In the genomic region with DNA sequence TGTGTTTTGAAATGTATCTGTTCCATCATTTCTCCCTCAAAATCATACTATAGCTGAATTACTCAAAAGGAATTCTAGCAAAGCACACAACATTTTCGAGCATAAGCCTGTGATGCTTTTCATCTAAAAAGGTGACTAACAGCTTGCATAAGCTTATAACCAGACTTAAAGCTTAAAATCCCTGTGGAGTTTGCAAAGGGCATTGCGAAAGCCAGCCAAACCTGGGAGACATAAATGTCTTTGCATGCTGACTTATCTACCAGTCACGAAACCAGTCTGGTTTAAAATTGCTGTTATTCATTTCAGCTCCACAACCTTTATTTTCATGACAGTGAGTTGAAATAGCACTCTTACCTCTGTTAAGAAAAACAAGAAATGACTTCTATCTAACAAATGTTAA, we compare ENCODE assay signal across 14 cellular contexts. TPM values are rescaled to one million over a fixed set of nuclear protein-coding genes. Genes with fewer than 3 reads are reported as not detected.
A peak's percentile ranks its signal among the peaks of the same experiment; 100 is the strongest.
DNase-seq lines count a peak whose midpoint lies in the region; ATAC-seq and TF ChIP-seq lines count a peak whose summit lies in the region.
"Had no signal": no experiment of that assay in that cellular context is flagged by ENCODE, and none has a peak within 500 bp of the region (broad histone marks: within the 10 kb centered on the region; RNA-seq: fewer than 3 reads in every experiment).

No MANE protein-coding gene starts in this region.

- TF ChIP-seq RAD21 in Ishikawa (IDR thresholded peaks at IDR 0.05; ENCODE audit: low read depth): no peak

- peak overlapping the region; percentile 6 for H3K4me2 ChIP-seq in hepatocyte

- TF ChIP-seq CTCF in AG04450 (IDR thresholded peaks at IDR 0.05; ENCODE audit: low read depth, low read length): no peak
- TF ChIP-seq CTCF in astrocyte of the spinal cord (IDR thresholded peaks at IDR 0.05; ENCODE audit: low read depth, low read length): no peak
- no peak for TF ChIP-seq CTCF in hepatocyte (IDR thresholded peaks at IDR 0.05; ENCODE audit: poor library complexity)
- TF ChIP-seq CTCF in mesothelial cell of epicardium (IDR thresholded peaks at IDR 0.05; ENCODE audit: unreplicated experiment): no peak

- no peaks in the 10 kb centered on the region for H3K27me3 Mint-ChIP-seq in mesothelial cell of epicardium (ENCODE audit: low read depth)

- H2AFZ ChIP-seq in hepatocyte: no peak overlapping the region

- no peaks in the 10 kb centered on the region for H3K9me3 ChIP-seq in AG04450 (ENCODE audit: control insufficient read depth, insufficient read depth, low read length)
- no peaks in the 10 kb centered on the region for H3K9me3 ChIP-seq in hepatocyte (ENCODE audit: low read depth)
- H3K9me3 ChIP-seq: neutrophil had no signal

- no peaks in the 10 kb centered on the region for H3K9me2 ChIP-seq in hepatocyte (replicated peaks; ENCODE audit: insufficient read depth)

- no peak for ATAC-seq in HG03521 (IDR thresholded peaks at IDR 0.05; ENCODE audit: unreplicated experiment)
- ATAC-seq: T-helper 17 cell had no signal

- CTCF ChIA-PET in AG04450 (lab: Charles Lee): interaction anchor here (1.1 kb wide), 2 partner anchors 11 to 126 kb away, joined by 3 to 4 read pairs; no protein-coding TSS in a partner anchor

- H3K9me3 Mint-ChIP-seq in mesothelial cell of epicardium: no peaks in the 10 kb centered on the region

- H3K27ac ChIP-seq in AG04450 (ENCODE audit: low read depth, low read length) (no peak overlapping the region), hepatocyte (peak overlapping the region; percentile 21)
- H3K27ac ChIP-seq: C4-2B, neutrophil had no signal

- H3K4me3 ChIP-seq in AG04450 (ENCODE audit: low read depth, low read length) (no peak overlapping the region), astrocyte of the spinal cord (ENCODE audit: low read depth, low read length) (no peak overlapping the region), hepatocyte (no peak overlapping the region)

- H3K27me3 ChIP-seq in AG04450 (ENCODE audit: control insufficient read depth, insufficient read depth, low read length) (no peaks in the 10 kb centered on the region), hepatocyte (no peaks in the 10 kb centered on the region)
- H3K27me3 ChIP-seq: neutrophil had no signal

- no peak overlapping the region for H3K4me3 Mint-ChIP-seq in mesothelial cell of epicardium
- H3K4me3 Mint-ChIP-seq: T-helper 17 cell had no signal

- H3K27ac Mint-ChIP-seq in mesothelial cell of epicardium: no peak overlapping the region
- H3K27ac Mint-ChIP-seq: T-helper 17 cell had no signal

- H3K4me1 Mint-ChIP-seq in mesothelial cell of epicardium: peaks cover 62% of the 10 kb centered on the region

- no peak for TF ChIP-seq EP300 in Ishikawa (IDR thresholded peaks at IDR 0.05; ENCODE audit: borderline replicate concordance)

- in situ Hi-C loops in astrocyte of the spinal cord (cut with HindIII; ENCODE audit: low sequenced_read_pairs): no loop called here

- H3K36me3 Mint-ChIP-seq in mesothelial cell of epicardium: no peaks in the 10 kb centered on the region

- no peaks in the 10 kb centered on the region for H3K36me3 ChIP-seq in hepatocyte (replicated peaks; ENCODE audit: insufficient read depth, low read depth)
- H3K36me3 ChIP-seq: neutrophil had no signal

- 43% methylated on average over 3 of the region's 3 CpGs for WGBS in hepatocyte (ENCODE audit: low lambda C conversion rate, missing lambda C conversion rate)

- peak; percentile 83 for DNase-seq in AG04450 (ENCODE audit: low read depth, low spot score)
- peak; percentile 84 for DNase-seq in astrocyte of the spinal cord (ENCODE audit: low read depth, low spot score)
- DNase-seq in hepatocyte (ENCODE audit: low spot score): peak; percentile 71
- DNase-seq in KG1 (lab: John Stamatoyannopoulos, UW): no peak
- no peak for DNase-seq in DMS153 treated with DMSO at 0.1 percent for 48 hours (lab: John Stamatoyannopoulos, UW; ENCODE audit: unreplicated experiment)
- DNase-seq in mesothelial cell of epicardium (ENCODE audit: low spot score in 2 of 2, unreplicated experiment in 2 of 2): no peak
- DNase-seq: erythroblast; NCI-H1436; stimulated activated CD4-positive, alpha-beta T cell treated with anti-CD3 and anti-CD28 coated beads, Interleukin-2, amount 100 ng/mL, for 48 hours; T-helper 17 cell had no signal

- peaks cover 26% of the 10 kb centered on the region for H3K4me1 ChIP-seq in hepatocyte (ENCODE audit: insufficient read depth)

- H3K79me2 ChIP-seq in hepatocyte: no peaks in the 10 kb centered on the region

- H4K20me1 ChIP-seq in hepatocyte (ENCODE audit: insufficient read depth, poor library complexity, severe bottlenecking): no peaks in the 10 kb centered on the region

- POLR2A ChIA-PET in AG04450 (lab: Yijun Ruan, JAX): interaction anchor here (0.6 to 1.2 kb wide), 6 partner anchors 10 to 375 kb away, joined by 3 to 7 read pairs (median 3); a partner anchor contains a TSS

TF ChIP-seq in Ishikawa, 13 proteins besides CTCF, POLR2A, EP300 and RAD21:
- TF ChIP-seq CEBPB (IDR thresholded peaks at IDR 0.05) (peak; percentile 54; the same call in 1 of the 2 replicates), TCF12 (IDR thresholded peaks at IDR 0.05; ENCODE audit: low read depth) (no peak), NFIC (IDR thresholded peaks at IDR 0.05) (no peak)
- TF ChIP-seq, protein P1, sequence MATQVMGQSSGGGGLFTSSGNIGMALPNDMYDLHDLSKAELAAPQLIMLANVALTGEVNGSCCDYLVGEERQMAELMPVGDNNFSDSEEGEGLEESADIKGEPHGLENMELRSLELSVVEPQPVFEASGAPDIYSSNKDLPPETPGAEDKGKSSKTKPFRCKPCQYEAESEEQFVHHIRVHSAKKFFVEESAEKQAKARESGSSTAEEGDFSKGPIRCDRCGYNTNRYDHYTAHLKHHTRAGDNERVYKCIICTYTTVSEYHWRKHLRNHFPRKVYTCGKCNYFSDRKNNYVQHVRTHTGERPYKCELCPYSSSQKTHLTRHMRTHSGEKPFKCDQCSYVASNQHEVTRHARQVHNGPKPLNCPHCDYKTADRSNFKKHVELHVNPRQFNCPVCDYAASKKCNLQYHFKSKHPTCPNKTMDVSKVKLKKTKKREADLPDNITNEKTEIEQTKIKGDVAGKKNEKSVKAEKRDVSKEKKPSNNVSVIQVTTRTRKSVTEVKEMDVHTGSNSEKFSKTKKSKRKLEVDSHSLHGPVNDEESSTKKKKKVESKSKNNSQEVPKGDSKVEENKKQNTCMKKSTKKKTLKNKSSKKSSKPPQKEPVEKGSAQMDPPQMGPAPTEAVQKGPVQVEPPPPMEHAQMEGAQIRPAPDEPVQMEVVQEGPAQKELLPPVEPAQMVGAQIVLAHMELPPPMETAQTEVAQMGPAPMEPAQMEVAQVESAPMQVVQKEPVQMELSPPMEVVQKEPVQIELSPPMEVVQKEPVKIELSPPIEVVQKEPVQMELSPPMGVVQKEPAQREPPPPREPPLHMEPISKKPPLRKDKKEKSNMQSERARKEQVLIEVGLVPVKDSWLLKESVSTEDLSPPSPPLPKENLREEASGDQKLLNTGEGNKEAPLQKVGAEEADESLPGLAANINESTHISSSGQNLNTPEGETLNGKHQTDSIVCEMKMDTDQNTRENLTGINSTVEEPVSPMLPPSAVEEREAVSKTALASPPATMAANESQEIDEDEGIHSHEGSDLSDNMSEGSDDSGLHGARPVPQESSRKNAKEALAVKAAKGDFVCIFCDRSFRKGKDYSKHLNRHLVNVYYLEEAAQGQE (IDR thresholded peaks at IDR 0.05; ENCODE audit: low read depth): no peak

RNA-seq across cellular contexts. Expression of a gene that starts 35.6 kb away (rescaled TPM):
- polyA plus RNA-seq in AG04450 (2011; rRNA removed) (0.81 and 0.82 TPM in 2 replicates), hepatocyte (34.3 and 37.0 TPM in 2 replicates)
- 1.1 TPM in 2 replicates for polyA minus RNA-seq in AG04450 (2011; rRNA and poly(A)+ RNA removed)
- total RNA-seq in hepatocyte (64.8 and 67.7 TPM in 2 replicates), mesothelial cell of epicardium (not detected in 3 replicates)

Comparison
In these comparisons a context has a peak if more than half of its experiments do, and no peak if none do; other contexts are left out.
1. DNase-seq: peak in AG04450 (single experiment), astrocyte of the spinal cord (single experiment) and hepatocyte (single experiment); none in KG1 (single experiment), DMS153 treated with DMSO at 0.1 percent for 48 hours (single experiment) and mesothelial cell of epicardium (0 of 2).
2. RNA of a gene that starts 35.6 kb away (total RNA-seq): 64.8 to 67.7 TPM in hepatocyte; not detected in mesothelial cell of epicardium; every median in the first group is over 10 times any median in the second.